ENCODE assay signal across 9 cellular contexts in the genomic region with DNA sequence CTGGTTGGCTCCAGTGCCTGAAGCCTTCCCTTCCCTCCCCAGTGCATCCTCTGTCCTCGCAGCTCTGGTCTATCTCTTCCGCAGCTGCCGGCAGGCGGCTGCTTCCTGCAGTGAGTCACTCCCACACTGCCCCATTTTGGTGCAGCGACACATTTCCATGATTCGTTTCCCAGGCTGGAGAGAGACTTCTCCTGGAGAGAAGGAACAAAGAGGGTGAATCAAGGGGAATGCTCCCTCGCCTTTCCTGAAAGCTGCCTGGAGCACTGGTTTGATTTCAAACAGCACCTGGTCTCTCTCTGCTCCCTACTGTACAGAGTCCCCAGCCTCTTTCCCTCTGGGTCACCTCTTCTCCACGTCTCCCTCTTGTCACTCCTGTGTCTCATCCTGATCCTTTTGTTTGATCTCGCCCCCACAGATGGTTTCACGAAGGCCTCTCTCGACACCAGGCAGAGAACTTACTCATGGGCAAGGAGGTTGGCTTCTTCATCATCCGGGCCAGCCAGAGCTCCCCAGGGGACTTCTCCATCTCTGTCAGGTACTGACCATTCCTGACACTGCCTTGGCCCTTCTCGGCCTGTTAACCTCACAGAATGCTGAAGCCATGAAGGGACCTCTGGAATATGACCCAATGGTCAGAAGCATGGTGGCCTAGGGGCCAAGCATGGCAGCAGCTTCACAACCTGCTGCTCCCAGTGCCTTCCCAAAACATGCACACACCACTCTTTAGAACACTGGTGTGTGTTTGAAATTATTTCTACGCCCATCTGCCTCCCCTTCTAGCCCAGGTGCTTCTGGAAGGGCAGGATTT. TPM values are rescaled to one million over a fixed set of nuclear protein-coding genes. Genes with fewer than 3 reads are reported as not detected.
DNase-seq lines count a peak whose midpoint lies in the region; ATAC-seq and TF ChIP-seq lines count a peak whose summit lies in the region.
"Had no signal": no experiment of that assay in that cellular context is flagged by ENCODE, and none has a peak within 500 bp of the region (broad histone marks: within the 10 kb centered on the region; RNA-seq: fewer than 3 reads in every experiment).

Gene TMA7B, plus strand, starts transcription at position 758 of the 808 bp plus-strand sequence. CDS start 3,978 bp downstream, outside the sequence.

- H3K4me1 Mint-ChIP-seq in T-helper 1 cell treated with Interleukin-12 subunit alpha and Interleukin-12 subunit beta and Interleukin-4 antibody, amounts not matched to agents 30 μg/mL and 1 μg/mL, for 36 hours (ENCODE audit: low read depth): peaks cover 64% of the 10 kb centered on the region
- peaks cover 32% of the 10 kb centered on the region for H3K4me1 Mint-ChIP-seq in nephron

- peak within 1 kb of the TSS; percentile 43 for H3K4me3 Mint-ChIP-seq in T-helper 1 cell treated with Interleukin-12 subunit alpha and Interleukin-12 subunit beta and Interleukin-4 antibody, amounts not matched to agents 30 μg/mL and 1 μg/mL, for 36 hours
- no peak within 1 kb of the TSS for H3K4me3 Mint-ChIP-seq in nephron
- H3K4me3 Mint-ChIP-seq: B cell had no signal

- no peak within 1 kb of the TSS for H3K4me3 ChIP-seq in dorsolateral prefrontal cortex

- peak within 1 kb of the TSS; percentile 82 for H3K27ac Mint-ChIP-seq in T-helper 1 cell treated with Interleukin-12 subunit alpha and Interleukin-12 subunit beta and Interleukin-4 antibody, amounts not matched to agents 30 μg/mL and 1 μg/mL, for 36 hours
- peak within 1 kb of the TSS in 2 of 3 experiments; percentile 23 to 31 for H3K27ac Mint-ChIP-seq in nephron
- H3K27ac Mint-ChIP-seq: B cell had no signal

- H3K9me3 Mint-ChIP-seq in T-helper 1 cell treated with Interleukin-12 subunit alpha and Interleukin-12 subunit beta and Interleukin-4 antibody, amounts not matched to agents 30 μg/mL and 1 μg/mL, for 36 hours: no peaks in the 10 kb centered on the region
- H3K9me3 Mint-ChIP-seq in nephron: no peaks in the 10 kb centered on the region

- intact Hi-C loops in dorsolateral prefrontal cortex (cut with DNase I): no loop called here

- peaks cover 81% of the 10 kb centered on the region for H3K36me3 Mint-ChIP-seq in T-helper 1 cell treated with Interleukin-12 subunit alpha and Interleukin-12 subunit beta and Interleukin-4 antibody, amounts not matched to agents 30 μg/mL and 1 μg/mL, for 36 hours (ENCODE audit: low read depth)
- no peaks in the 10 kb centered on the region for H3K36me3 Mint-ChIP-seq in nephron (ENCODE audit: low read depth)

- no peaks in the 10 kb centered on the region for H3K27me3 Mint-ChIP-seq in T-helper 1 cell treated with Interleukin-12 subunit alpha and Interleukin-12 subunit beta and Interleukin-4 antibody, amounts not matched to agents 30 μg/mL and 1 μg/mL, for 36 hours (ENCODE audit: low read depth)
- peaks cover 33% of the 10 kb centered on the region for H3K27me3 Mint-ChIP-seq in nephron (ENCODE audit: low read depth)

- ATAC-seq in GM19351 (IDR thresholded peaks at IDR 0.05; ENCODE audit: unreplicated experiment) (no peak), GM21526 (IDR thresholded peaks at IDR 0.05; ENCODE audit: low FRiP score, unreplicated experiment) (no peak)

- H3K27me3 ChIP-seq in dorsolateral prefrontal cortex: no peaks in the 10 kb centered on the region

- peak within 1 kb of the TSS in 43 of 59 donors; percentile 4 to 77 (median 44) for H3K27ac ChIP-seq in dorsolateral prefrontal cortex

- peak; percentile 24 for DNase-seq in NOMO-1 treated with DMSO at 0.1 percent for 48 hours (lab: John Stamatoyannopoulos, UW; ENCODE audit: unreplicated experiment)
- no peak for DNase-seq in NOMO-1 treated with dmso at 0.1 percent for 144 hours (lab: John Stamatoyannopoulos, UW; ENCODE audit: unreplicated experiment)
- DNase-seq in dorsolateral prefrontal cortex: peak in 8 of 10 donors; percentile 8 to 77 (median 66)
- no peak for DNase-seq in pons (ENCODE audit: low spot score)

- TF ChIP-seq CTCF in dorsolateral prefrontal cortex (IDR thresholded peaks at IDR 0.05 in 54 of 56, conservative IDR thresholded peaks at IDR 0.05 in 2 of 56; ENCODE audit: low read depth in 1 of 56, partially characterized antibody in 56 of 56) (peak in 17 of 56 donors; percentile 7 to 35 (median 19)), nephron (IDR thresholded peaks at IDR 0.05; ENCODE audit: unreplicated experiment in 3 of 3) (peak; percentile 29 to 41 (median 29))

RNA-seq across cellular contexts. Expression of gene TMA7B, which starts in this region (rescaled TPM):
- under 1 TPM in 1 of 120 experiments, not detected in 119; 0.35 TPM for total RNA-seq in dorsolateral prefrontal cortex

Comparison
In these comparisons a context has a peak if more than half of its experiments do, and no peak if none do; other contexts are left out.
1. Peak in DNase-seq and H3K27ac ChIP-seq in dorsolateral prefrontal cortex; RNA of the gene not detected or under 1 TPM.